20 cellular contexts compared by ENCODE assay signal in genomic region chr20:44302026-44302669, GRCh38. TPM values are rescaled to one million over a fixed set of nuclear protein-coding genes. Genes with fewer than 3 reads are reported as not detected.
DNase-seq lines count a peak whose midpoint lies in the region; ATAC-seq and TF ChIP-seq lines count a peak whose summit lies in the region.
"Had no signal": no experiment of that assay in that cellular context is flagged by ENCODE, and none has a peak within 500 bp of the region (broad histone marks: within the 10 kb centered on the region; RNA-seq: fewer than 3 reads in every experiment).

No MANE protein-coding gene starts in this region.

- H3K36me3 Mint-ChIP-seq in nephron (ENCODE audit: low read depth), result no peaks in the 10 kb centered on the region

- no peak for TF ChIP-seq CTCF in heart right ventricle (IDR thresholded peaks at IDR 0.05)
- no peak for TF ChIP-seq CTCF in nephron (IDR thresholded peaks at IDR 0.05; ENCODE audit: unreplicated experiment in 3 of 3)

- H3K4me3 ChIP-seq in heart right ventricle (no peak overlapping the region), H7 (ENCODE audit: insufficient read depth, low read depth, low read length) (no peak overlapping the region)
- H3K4me3 ChIP-seq: uterus had no signal

- H3K4me1 Mint-ChIP-seq in nephron, result peaks cover 13% of the 10 kb centered on the region

- H3K4me1 ChIP-seq in heart right ventricle, result peaks cover 0 to 65% (median 28%) of the 10 kb centered on the region in 9 donors
- H3K4me1 ChIP-seq: uterus had no signal

- WGBS in heart right ventricle, 2 donors, result 29 to 52% methylated on average over 5 of the region's 5 CpGs

- H3K27ac ChIP-seq in heart right ventricle, result peak overlapping the region; percentile 2 to 63 (median 45)
- H3K27ac ChIP-seq: uterus had no signal

- intact Hi-C loops in heart right ventricle (cut with DNase I), result loop anchor here in 1 of 10 donors (10.0 kb wide), 1 partner anchor 187 kb away; no protein-coding TSS in a partner anchor

- DNase-seq in DMS79 (lab: John Stamatoyannopoulos, UW) (peak; percentile 84), NCI-H2196 (lab: John Stamatoyannopoulos, UW; ENCODE audit: unreplicated experiment) (peak; percentile 41), heart right ventricle (no peak), H7 (no peak), NCI-H82 treated with DMSO at 0.1 percent for 48 hours (lab: John Stamatoyannopoulos, UW; ENCODE audit: unreplicated experiment) (no peak)
- DNase-seq: activated CD8-positive, alpha-beta T cell treated with anti-CD3 and anti-CD28 coated beads, Interleukin-2, amount 10 ng/mL, durations not matched to agents 7 days and 5 days; activated effector memory CD4-positive, alpha-beta T cell treated with Interleukin-2 at 50 U/mL for 16 hours; amygdala; cortex of kidney; EL; GOT3; nephron progenitor cell; SK-N-SH; uterus had no signal

- no peaks in the 10 kb centered on the region for H3K27me3 ChIP-seq in heart right ventricle
- no peaks in the 10 kb centered on the region for H3K27me3 ChIP-seq in H7 (ENCODE audit: control insufficient read depth, insufficient read depth, low read length)
- H3K27me3 ChIP-seq: uterus had no signal

- ATAC-seq in heart right ventricle, result peak in 6 of 8 donors; percentile 50 to 84 (median 64)
- ATAC-seq in HG02840 (IDR thresholded peaks at IDR 0.05; ENCODE audit: low FRiP score, unreplicated experiment), result no peak
- no peak for ATAC-seq in GM21515 (IDR thresholded peaks at IDR 0.05; ENCODE audit: unreplicated experiment)
- ATAC-seq: activated CD8-positive, alpha-beta T cell treated with anti-CD3 and anti-CD28 coated beads, Interleukin-2, amount 10 ng/mL, durations not matched to agents 7 days and 5 days had no signal

- H3K4me3 Mint-ChIP-seq in nephron, result no peak overlapping the region
- H3K4me3 Mint-ChIP-seq: activated CD8-positive, alpha-beta T cell treated with anti-CD3 and anti-CD28 coated beads, Interleukin-2, amount 10 ng/mL, durations not matched to agents 7 days and 5 days; nephron progenitor cell had no signal

- H3K9me3 ChIP-seq in heart right ventricle, result no peaks in the 10 kb centered on the region
- H3K9me3 ChIP-seq: SK-N-SH, uterus had no signal

- H3K36me3 ChIP-seq in heart right ventricle, result peaks cover 0 to 18% (median 4%) of the 10 kb centered on the region in 9 donors
- H3K36me3 ChIP-seq in H7 (replicated peaks; ENCODE audit: control insufficient read depth, insufficient read depth, low read length), result no peaks in the 10 kb centered on the region
- H3K36me3 ChIP-seq: uterus had no signal

- no peaks in the 10 kb centered on the region for H3K9me3 Mint-ChIP-seq in nephron
- H3K9me3 Mint-ChIP-seq: nephron progenitor cell had no signal

- H3K27ac Mint-ChIP-seq in nephron, result peak overlapping the region; percentile 54 to 73 (median 68)
- H3K27ac Mint-ChIP-seq: activated CD8-positive, alpha-beta T cell treated with anti-CD3 and anti-CD28 coated beads, Interleukin-2, amount 10 ng/mL, durations not matched to agents 7 days and 5 days; nephron progenitor cell had no signal

- no peaks in the 10 kb centered on the region for H3K27me3 Mint-ChIP-seq in nephron (ENCODE audit: low read depth)

RNA-seq across cellular contexts. Expression of gene FITM2, which starts 8.9 kb away (rescaled TPM):
- 100 to 1,000 TPM in 8 of 10 donors, 10 to 100 TPM in 2; 94.4 to 182 (median 140) TPM for total RNA-seq in heart right ventricle
- polyA plus RNA-seq in heart right ventricle, result 10 to 100 TPM; 25.2 to 28.0 TPM
- total RNA-seq in H7 (2014; rRNA removed; shearing (Covaris generic)), result 1.2 and 1.6 TPM in 2 replicates

RNA-seq across cellular contexts. Expression of gene R3HDML, which starts 34.7 kb away (rescaled TPM):
- total RNA-seq in heart right ventricle, result not detected
- polyA plus RNA-seq in heart right ventricle, result not detected
- 0.07 TPM in 1 of 2 replicates, not detected in the other for total RNA-seq in H7 (2014; rRNA removed; shearing (Covaris generic))
- total RNA-seq: activated CD8-positive, alpha-beta T cell treated with anti-CD3 and anti-CD28 coated beads, Interleukin-2, amount 10 ng/mL, durations not matched to agents 7 days and 5 days; OCI-LY7; uterus had no signal
- polyA plus RNA-seq: BJ, esophagus, SK-N-SH had no signal

RNA-seq across cellular contexts. Expression of gene HNF4A, which starts 53.4 kb away (rescaled TPM):
- total RNA-seq in heart right ventricle, result not detected
- polyA plus RNA-seq in heart right ventricle, result under 1 TPM in 1 of 2 donors, not detected in 1; under 0.01 TPM
- 3.7 and 11.4 TPM in 2 replicates for total RNA-seq in H7 (2014; rRNA removed; shearing (Covaris generic))
- total RNA-seq: activated CD8-positive, alpha-beta T cell treated with anti-CD3 and anti-CD28 coated beads, Interleukin-2, amount 10 ng/mL, durations not matched to agents 7 days and 5 days; OCI-LY7 had no signal
- polyA plus RNA-seq: SK-N-SH had no signal

RNA-seq across cellular contexts. Expression of gene GDAP1L1, which starts 55.0 kb away (rescaled TPM):
- total RNA-seq in heart right ventricle, result under 1 TPM in 8 of 10 donors, not detected in 2; 0.09 to 0.71 (median 0.31) TPM
- under 1 TPM; 0.35 to 0.66 TPM for polyA plus RNA-seq in heart right ventricle
- 6.1 and 6.8 TPM in 2 replicates for total RNA-seq in H7 (2014; rRNA removed; shearing (Covaris generic))
- total RNA-seq: activated CD8-positive, alpha-beta T cell treated with anti-CD3 and anti-CD28 coated beads, Interleukin-2, amount 10 ng/mL, durations not matched to agents 7 days and 5 days had no signal
- polyA plus RNA-seq: BJ, esophagus had no signal

Comparison
In these comparisons a context has a peak if more than half of its experiments do, and no peak if none do; other contexts are left out.
1. DNase-seq: peak in DMS79 (single experiment) and NCI-H2196 (single experiment); none in heart right ventricle (0 of 2), H7 (single experiment) and NCI-H82 treated with DMSO at 0.1 percent for 48 hours (single experiment).
2. ATAC-seq: peak in heart right ventricle (6 of 8); none in HG02840 (single experiment) and GM21515 (single experiment).
3. RNA of gene FITM2, which starts 8.9 kb away (total RNA-seq): 94.4 to 182 TPM in heart right ventricle; 1.2 to 1.6 TPM in H7; every median in the first group is over 10 times any median in the second.